Comparison of ENCODE assay signal across 15 cellular contexts in the genomic region with DNA sequence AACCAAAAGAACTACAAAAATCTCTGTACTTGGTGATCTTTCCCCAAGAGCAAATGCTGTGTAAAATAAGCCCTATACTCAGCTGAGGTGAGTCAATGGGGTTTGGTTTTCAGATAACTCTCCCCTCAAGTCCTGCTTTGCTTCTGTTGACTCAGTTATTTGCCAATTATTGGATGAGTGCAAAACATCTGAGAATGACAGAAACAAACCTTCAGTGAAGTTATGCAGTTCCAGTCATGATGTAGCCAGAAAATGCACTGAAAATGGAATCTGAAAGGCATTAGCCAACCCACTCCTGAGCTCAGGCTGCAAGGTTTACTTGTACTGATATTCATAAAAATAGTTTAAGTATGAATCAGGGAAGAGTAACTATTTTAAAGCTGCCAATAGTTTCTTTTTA.
DNase-seq lines count a peak whose midpoint lies in the region; ATAC-seq and TF ChIP-seq lines count a peak whose summit lies in the region.
"Had no signal": no experiment of that assay in that cellular context is flagged by ENCODE, and none has a peak within 500 bp of the region (broad histone marks: within the 10 kb centered on the region; RNA-seq: fewer than 3 reads in every experiment).

No MANE protein-coding gene starts in this region.

- H3K9me3 ChIP-seq in AG04450 (ENCODE audit: control insufficient read depth, insufficient read depth, low read length) = peaks cover 7% of the 10 kb centered on the region; the same call in 1 of the 2 replicates
- H3K9me3 ChIP-seq in hepatocyte (ENCODE audit: low read depth) = peaks cover under 1% of the 10 kb centered on the region
- H3K9me3 ChIP-seq: vagina had no signal

- no peaks in the 10 kb centered on the region for H4K20me1 ChIP-seq in hepatocyte (ENCODE audit: insufficient read depth, poor library complexity, severe bottlenecking)

- no peak for TF ChIP-seq CTCF in AG04450 (IDR thresholded peaks at IDR 0.05; ENCODE audit: low read depth, low read length)
- TF ChIP-seq CTCF in hepatocyte (IDR thresholded peaks at IDR 0.05; ENCODE audit: poor library complexity) = no peak

- H3K27me3 ChIP-seq in AG04450 (ENCODE audit: control insufficient read depth, insufficient read depth, low read length) (no peaks in the 10 kb centered on the region), hepatocyte (no peaks in the 10 kb centered on the region)
- H3K27me3 ChIP-seq: vagina had no signal

- POLR2A ChIA-PET in AG04450 (lab: Yijun Ruan, JAX) = interaction anchor here (0.7 to 1.0 kb wide), 2 partner anchors 11 to 37 kb away, joined by 3 read pairs; no protein-coding TSS in a partner anchor

- peak; percentile 74 for DNase-seq in AG04450 (ENCODE audit: low read depth, low spot score)
- peak; percentile 94 for DNase-seq in HS-5 (ENCODE audit: low read depth)
- peak; percentile 56 for DNase-seq in astrocyte of the hippocampus (ENCODE audit: low read depth, low spot score)
- DNase-seq in hepatocyte (ENCODE audit: low spot score) = peak; percentile 31
- DNase-seq in activated T-cell treated with anti-CD3 and anti-CD28 coated beads, Interleukin-2, amount 50 U/mL, for 4 hours = no peak
- DNase-seq in NCI-H187 (lab: John Stamatoyannopoulos, UW) = no peak
- no peak for DNase-seq in ureter (ENCODE audit: low spot score)
- DNase-seq: activated CD8-positive, alpha-beta T cell treated with anti-CD3 and anti-CD28 coated beads, Interleukin-2, amount 10 ng/mL, durations not matched to agents 7 days and 5 days; activated naive CD4-positive, alpha-beta T cell treated with Interleukin-2 at 50 U/mL for 16 hours; NCI-H526; stimulated activated CD4-positive, alpha-beta T cell treated with anti-CD3 and anti-CD28 coated beads, Interleukin-2, amount 100 ng/mL, for 48 hours had no signal

- H3K9me2 ChIP-seq in hepatocyte (replicated peaks; ENCODE audit: insufficient read depth) = no peaks in the 10 kb centered on the region

- H3K27ac ChIP-seq in AG04450 (ENCODE audit: low read depth, low read length) (no peak overlapping the region), hepatocyte (peak overlapping the region; percentile 5)
- H3K27ac ChIP-seq: vagina had no signal

- peaks cover 13% of the 10 kb centered on the region for H3K4me1 ChIP-seq in hepatocyte (ENCODE audit: insufficient read depth)

- ATAC-seq in activated T-cell treated with anti-CD3 and anti-CD28 coated beads, Interleukin-2, amount 50 U/mL, for 4 hours = no peak
- no peak for ATAC-seq in HG03139 (IDR thresholded peaks at IDR 0.05; ENCODE audit: unreplicated experiment)
- ATAC-seq: activated CD8-positive, alpha-beta T cell treated with anti-CD3 and anti-CD28 coated beads, Interleukin-2, amount 10 ng/mL, durations not matched to agents 7 days and 5 days; stimulated activated effector memory CD8-positive, alpha-beta T cell treated with anti-CD3 and anti-CD28 coated beads, Interleukin-12 subunit alpha, Interleukin-12 subunit beta, amount 100 ng/mL, for 72 hours had no signal

- H3K36me3 ChIP-seq in hepatocyte (replicated peaks; ENCODE audit: insufficient read depth, low read depth) = no peaks in the 10 kb centered on the region
- H3K36me3 ChIP-seq: vagina had no signal

- no peaks in the 10 kb centered on the region for H3K36me3 Mint-ChIP-seq in activated T-cell treated with anti-CD3 and anti-CD28 coated beads, Interleukin-2, amount 50 U/mL, for 4 hours (ENCODE audit: insufficient read depth)
- H3K36me3 Mint-ChIP-seq: stimulated activated effector memory CD8-positive, alpha-beta T cell treated with anti-CD3 and anti-CD28 coated beads, Interleukin-12 subunit alpha, Interleukin-12 subunit beta, amount 100 ng/mL, for 72 hours had no signal

- no peaks in the 10 kb centered on the region for H3K27me3 Mint-ChIP-seq in activated T-cell treated with anti-CD3 and anti-CD28 coated beads, Interleukin-2, amount 50 U/mL, for 4 hours (ENCODE audit: low read depth)

- no peak overlapping the region for H2AFZ ChIP-seq in hepatocyte

- H3K9me3 Mint-ChIP-seq in activated T-cell treated with anti-CD3 and anti-CD28 coated beads, Interleukin-2, amount 50 U/mL, for 4 hours = peaks cover 9% of the 10 kb centered on the region

- CTCF ChIA-PET in AG04450 (lab: Charles Lee) = no interaction called here

- H3K79me2 ChIP-seq in hepatocyte = no peaks in the 10 kb centered on the region

- no peak overlapping the region for H3K4me2 ChIP-seq in hepatocyte

- H3K4me3 ChIP-seq in AG04450 (ENCODE audit: low read depth, low read length) (no peak overlapping the region), hepatocyte (no peak overlapping the region)
- H3K4me3 ChIP-seq: vagina had no signal

- H3K4me1 Mint-ChIP-seq in activated T-cell treated with anti-CD3 and anti-CD28 coated beads, Interleukin-2, amount 50 U/mL, for 4 hours (ENCODE audit: low read depth) = no peaks in the 10 kb centered on the region
- H3K4me1 Mint-ChIP-seq: stimulated activated effector memory CD8-positive, alpha-beta T cell treated with anti-CD3 and anti-CD28 coated beads, Interleukin-12 subunit alpha, Interleukin-12 subunit beta, amount 100 ng/mL, for 72 hours had no signal

- no peak overlapping the region for H3K4me3 Mint-ChIP-seq in activated T-cell treated with anti-CD3 and anti-CD28 coated beads, Interleukin-2, amount 50 U/mL, for 4 hours
- H3K4me3 Mint-ChIP-seq: activated CD8-positive, alpha-beta T cell treated with anti-CD3 and anti-CD28 coated beads, Interleukin-2, amount 10 ng/mL, durations not matched to agents 7 days and 5 days; stimulated activated effector memory CD8-positive, alpha-beta T cell treated with anti-CD3 and anti-CD28 coated beads, Interleukin-12 subunit alpha, Interleukin-12 subunit beta, amount 100 ng/mL, for 72 hours; T-helper 2 cell treated with Interferon-gamma antibody and Interleukin-4, amounts not matched to agents 5 μg/mL and 100 μg/mL, for 36 hours had no signal

Comparison
In these comparisons a context has a peak if more than half of its experiments do, and no peak if none do; other contexts are left out.
1. DNase-seq: peak in AG04450 (single experiment), HS-5 (single experiment), astrocyte of the hippocampus (single experiment) and hepatocyte (single experiment); none in activated T-cell treated with anti-CD3 and anti-CD28 coated beads, Interleukin-2, amount 50 U/mL, for 4 hours (single experiment), NCI-H187 (0 of 2) and ureter (single experiment).